16 cellular contexts compared by ENCODE assay signal in genomic region chr1:35708952-35709351, GRCh38. TPM values are rescaled to one million over a fixed set of nuclear protein-coding genes. Genes with fewer than 3 reads are reported as not detected.
DNase-seq lines count a peak whose midpoint lies in the region; ATAC-seq and TF ChIP-seq lines count a peak whose summit lies in the region.
"Had no signal": no experiment of that assay in that cellular context is flagged by ENCODE, and none has a peak within 500 bp of the region (broad histone marks: within the 10 kb centered on the region; RNA-seq: fewer than 3 reads in every experiment).

No MANE protein-coding gene starts in this region.

- peaks cover 13% of the 10 kb centered on the region for H3K4me1 Mint-ChIP-seq in T-helper 2 cell treated with Interferon-gamma antibody and Interleukin-4, amounts not matched to agents 5 μg/mL and 100 μg/mL, for 36 hours (ENCODE audit: low read depth)
- peaks cover 24% of the 10 kb centered on the region for H3K4me1 Mint-ChIP-seq in central memory CD8-positive, alpha-beta T cell

- no peak overlapping the region for H4K5ac ChIP-seq in mesendoderm (ENCODE audit: low read length)

- no peak overlapping the region for H3K18ac ChIP-seq in mesendoderm (ENCODE audit: low read length)

- DNase-seq in T-helper 2 cell treated with Interferon-gamma antibody and Interleukin-4, amounts not matched to agents 5 μg/mL and 100 μg/mL, for 36 hours (ENCODE audit: low spot score) = no peak
- DNase-seq in T-helper 2 cell (no peak), osteoblast (ENCODE audit: insufficient read length, low spot score, missing footprints) (no peak), Karpas-422 (no peak), mesendoderm (no peak), SW480 (ENCODE audit: low spot score) (no peak)
- no peak for DNase-seq in Jurkat, Clone E6-1 (ENCODE audit: low read depth, low spot score)
- no peak for DNase-seq in central memory CD8-positive, alpha-beta T cell (ENCODE audit: low spot score in 2 of 2)
- DNase-seq: adrenal gland, kidney glomerular epithelial cell, PC-9, upper lobe of right lung had no signal

- H4K20me1 ChIP-seq in osteoblast (ENCODE audit: insufficient read depth, low read length) (peaks cover 14% of the 10 kb centered on the region), Karpas-422 (ENCODE audit: insufficient read depth, low read depth, low read length) (no peaks in the 10 kb centered on the region)

- no CpG with 5 or more reads among the region's 1 CpG for WGBS in mesendoderm (ENCODE audit: extremely low coverage, insufficient coverage, low lambda C conversion rate)

- peaks cover 6% of the 10 kb centered on the region for H3K36me3 ChIP-seq in osteoblast (ENCODE audit: insufficient read depth, low read length)
- no peaks in the 10 kb centered on the region for H3K36me3 ChIP-seq in Karpas-422 (ENCODE audit: insufficient read depth, low read length)
- H3K36me3 ChIP-seq in mesendoderm (ENCODE audit: control insufficient read depth, insufficient read depth, low read length) = no peaks in the 10 kb centered on the region
- H3K36me3 ChIP-seq: upper lobe of right lung had no signal

- H3K4ac ChIP-seq in mesendoderm (ENCODE audit: low read depth, low read length) = no peak overlapping the region

- H3K9me3 ChIP-seq in osteoblast (ENCODE audit: low read depth, low read length) (no peaks in the 10 kb centered on the region), Karpas-422 (ENCODE audit: low read length) (no peaks in the 10 kb centered on the region)
- H3K9me3 ChIP-seq: A549, adrenal gland, upper lobe of right lung had no signal

- no peaks in the 10 kb centered on the region for H3K36me3 Mint-ChIP-seq in T-helper 2 cell treated with Interferon-gamma antibody and Interleukin-4, amounts not matched to agents 5 μg/mL and 100 μg/mL, for 36 hours (ENCODE audit: low read depth)
- H3K36me3 Mint-ChIP-seq in central memory CD8-positive, alpha-beta T cell (ENCODE audit: insufficient read depth) = peaks cover 2% of the 10 kb centered on the region

- H2BK120ac ChIP-seq in mesendoderm (ENCODE audit: low read depth, low read length) = no peak overlapping the region

- H3K4me2 ChIP-seq in osteoblast (ENCODE audit: insufficient read depth, low read length) (peak overlapping the region; percentile 79), Karpas-422 (ENCODE audit: low read depth, low read length, poor library complexity, severe bottlenecking) (no peak overlapping the region), mesendoderm (ENCODE audit: low read length) (no peak overlapping the region)

- H2BK15ac ChIP-seq in mesendoderm (replicated peaks; ENCODE audit: low read depth) = no peak overlapping the region

- H3K9ac ChIP-seq in Karpas-422 (ENCODE audit: low read length) = no peak overlapping the region
- no peak overlapping the region for H3K9ac ChIP-seq in mesendoderm (ENCODE audit: low read length)

- ATAC-seq in central memory CD8-positive, alpha-beta T cell (replicated peaks; ENCODE audit: extremely low read depth, poor library complexity, severe bottlenecking) = no peak

- no peak overlapping the region for H2AK5ac ChIP-seq in mesendoderm (ENCODE audit: low read length)

- H3K4me1 ChIP-seq in osteoblast (ENCODE audit: insufficient read depth, low read length) = peaks cover 4% of the 10 kb centered on the region
- H3K4me1 ChIP-seq in Karpas-422 (ENCODE audit: low read length) = no peaks in the 10 kb centered on the region
- H3K4me1 ChIP-seq in mesendoderm (ENCODE audit: control insufficient read depth, low read depth, low read length) = peaks cover 6% of the 10 kb centered on the region
- H3K4me1 ChIP-seq: A549, upper lobe of right lung had no signal

- peaks cover 37% of the 10 kb centered on the region for H3K27me3 Mint-ChIP-seq in T-helper 2 cell treated with Interferon-gamma antibody and Interleukin-4, amounts not matched to agents 5 μg/mL and 100 μg/mL, for 36 hours (ENCODE audit: low read depth)
- H3K27me3 Mint-ChIP-seq in central memory CD8-positive, alpha-beta T cell = no peaks in the 10 kb centered on the region

- no peak overlapping the region for H2AFZ ChIP-seq in osteoblast (ENCODE audit: low read length)
- no peak overlapping the region for H2AFZ ChIP-seq in Karpas-422 (ENCODE audit: low read length)
- H2AFZ ChIP-seq: PC-9 had no signal

- H3K27ac Mint-ChIP-seq in T-helper 2 cell treated with Interferon-gamma antibody and Interleukin-4, amounts not matched to agents 5 μg/mL and 100 μg/mL, for 36 hours = no peak overlapping the region
- H3K27ac Mint-ChIP-seq in central memory CD8-positive, alpha-beta T cell (ENCODE audit: low read depth) = peak overlapping the region; percentile 68

- no peaks in the 10 kb centered on the region for H3K79me1 ChIP-seq in mesendoderm (ENCODE audit: low read length)

- H3K4me3 ChIP-seq in Jurkat, Clone E6-1 (ENCODE audit: low read length) = peak overlapping the region; percentile 48; the same call in 1 of the 2 replicates
- H3K4me3 ChIP-seq in osteoblast (ENCODE audit: insufficient read depth, low read length) (no peak overlapping the region), Karpas-422 (ENCODE audit: low read length) (no peak overlapping the region), mesendoderm (ENCODE audit: low read length) (no peak overlapping the region)
- H3K4me3 ChIP-seq: PC-9 had no signal

- no peaks in the 10 kb centered on the region for H3K9me3 Mint-ChIP-seq in T-helper 2 cell treated with Interferon-gamma antibody and Interleukin-4, amounts not matched to agents 5 μg/mL and 100 μg/mL, for 36 hours
- no peaks in the 10 kb centered on the region for H3K9me3 Mint-ChIP-seq in central memory CD8-positive, alpha-beta T cell

- H3K4me3 Mint-ChIP-seq in T-helper 2 cell treated with Interferon-gamma antibody and Interleukin-4, amounts not matched to agents 5 μg/mL and 100 μg/mL, for 36 hours = peak overlapping the region; percentile 73
- H3K4me3 Mint-ChIP-seq in central memory CD8-positive, alpha-beta T cell = peak overlapping the region; percentile 80

- TF ChIP-seq CTCF in osteoblast (IDR thresholded peaks at IDR 0.05; ENCODE audit: extremely low read depth, low read depth, low read length) = no peak

- H3K27ac ChIP-seq in osteoblast (ENCODE audit: low read depth, low read length) (no peak overlapping the region), Karpas-422 (ENCODE audit: low read length) (no peak overlapping the region), mesendoderm (ENCODE audit: low read depth, low read length) (no peak overlapping the region)
- H3K27ac ChIP-seq: A549, adrenal gland, GM23248, HL-60, PC-9, upper lobe of right lung had no signal

- peaks cover 7% of the 10 kb centered on the region for H3K27me3 ChIP-seq in osteoblast (ENCODE audit: insufficient read depth, low read length)
- no peaks in the 10 kb centered on the region for H3K27me3 ChIP-seq in Karpas-422 (ENCODE audit: low read length)
- H3K27me3 ChIP-seq in mesendoderm (ENCODE audit: insufficient read depth, low read length, poor library complexity) = no peaks in the 10 kb centered on the region
- H3K27me3 ChIP-seq: dorsolateral prefrontal cortex had no signal

- no peaks in the 10 kb centered on the region for H3K9me2 ChIP-seq in Karpas-422 (replicated peaks; ENCODE audit: insufficient read depth, low read length)

- no peak overlapping the region for H4K8ac ChIP-seq in mesendoderm (ENCODE audit: low read depth, low read length)

- H3K79me2 ChIP-seq in osteoblast (ENCODE audit: insufficient read depth, low read length) (peaks cover 10% of the 10 kb centered on the region), Karpas-422 (ENCODE audit: low read length) (no peaks in the 10 kb centered on the region), mesendoderm (ENCODE audit: control insufficient read depth, insufficient read depth, low read length) (no peaks in the 10 kb centered on the region)

- H3K23ac ChIP-seq in mesendoderm (ENCODE audit: low read length) = no peak overlapping the region

- no peak overlapping the region for H2BK5ac ChIP-seq in mesendoderm (ENCODE audit: low read length)

- H3K56ac ChIP-seq in mesendoderm (ENCODE audit: low read length) = no peak overlapping the region

RNA-seq across cellular contexts. Expression of gene C1orf216, which starts 9.7 kb away (rescaled TPM):
- 9.7 TPM for polyA plus RNA-seq in Jurkat, Clone E6-1 (2012; ENCODE audit: insufficient read depth, insufficient read length)
- 25.3 and 26.8 TPM in 2 replicates for total RNA-seq in osteoblast
- total RNA-seq in Karpas-422 (2014; rRNA removed; shearing (Covaris generic); ENCODE audit: low replicate concordance) = 3.9 and 9.8 TPM in 2 replicates
- polyA plus RNA-seq in mesendoderm (2013, experiment 1 of 2) = 4.8 TPM
- 4.9 TPM for polyA plus RNA-seq in mesendoderm (2013, experiment 2 of 2)
